Comparison of ENCODE assay signal across 19 cellular contexts in the genomic region with DNA sequence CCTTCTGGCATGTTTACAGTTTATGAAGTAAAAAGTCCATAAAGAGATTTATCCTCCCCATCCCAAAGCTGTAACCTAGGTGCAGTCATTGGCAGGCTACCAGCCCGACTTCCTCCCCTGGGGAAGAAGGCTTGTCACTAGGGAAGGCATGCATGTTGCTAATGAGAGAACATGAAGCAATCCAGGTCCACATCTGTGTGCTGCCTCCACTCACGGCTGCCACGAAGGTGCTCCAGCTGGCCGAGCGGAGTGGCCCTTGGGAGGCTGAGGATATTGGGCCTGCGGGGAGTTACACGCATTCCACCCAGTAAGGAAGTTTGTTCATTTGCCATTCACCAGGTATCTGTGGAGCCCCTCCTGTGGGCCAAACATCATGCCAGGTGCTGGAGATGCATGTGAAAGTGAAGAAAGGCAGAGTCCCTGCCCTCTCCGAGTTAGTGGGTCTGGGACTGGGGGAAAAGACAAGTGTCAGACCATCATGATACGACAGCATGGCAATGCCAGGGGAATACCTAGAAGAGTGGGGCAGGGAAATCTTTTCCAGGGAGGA.
"Had no signal": no experiment of that assay in that cellular context is flagged by ENCODE, and none has a peak within 500 bp of the region (broad histone marks: within the 10 kb centered on the region; RNA-seq: fewer than 3 reads in every experiment).

No MANE protein-coding gene starts in this region.

- ATAC-seq: left lobe of liver; naive thymus-derived CD4-positive, alpha-beta T cell had no signal

- H3K9me3 ChIP-seq: neutrophil had no signal

- H3K4me2 ChIP-seq: hepatocyte had no signal

- H3K27ac ChIP-seq: esophagus squamous epithelium, hepatocyte, neutrophil, spleen, stomach, thoracic aorta had no signal

- H3K27me3 ChIP-seq: esophagus squamous epithelium, hepatocyte, neutrophil, spleen, stomach had no signal

- H2AFZ ChIP-seq: hepatocyte had no signal

- DNase-seq: cerebellar nuclear complex; dermis blood vessel endothelial cell; esophagus squamous epithelium; foreskin fibroblast; head of caudate nucleus; naive thymus-derived CD4-positive, alpha-beta T cell; nephron progenitor cell; posterior cingulate gyrus; spleen; stimulated activated CD4-positive, alpha-beta T cell treated with anti-CD3 and anti-CD28 coated beads, Interleukin-2, amount 100 ng/mL, for 24 hours; stimulated activated CD4-positive, alpha-beta T cell treated with anti-CD3 and anti-CD28 coated beads, Interleukin-4, amount 100 ng/mL, for 4 hours; stimulated activated naive CD4-positive, alpha-beta T cell; stomach; substantia nigra; trophoblast cell had no signal

- H3K4me3 ChIP-seq: esophagus squamous epithelium, hepatocyte, spleen, stomach, thoracic aorta had no signal

- H3K4me1 ChIP-seq: esophagus squamous epithelium, spleen, stomach had no signal

- H3K36me3 ChIP-seq: esophagus squamous epithelium, neutrophil, thoracic aorta had no signal
